ENCODE assay signal across 8 cellular contexts in the genomic region with DNA sequence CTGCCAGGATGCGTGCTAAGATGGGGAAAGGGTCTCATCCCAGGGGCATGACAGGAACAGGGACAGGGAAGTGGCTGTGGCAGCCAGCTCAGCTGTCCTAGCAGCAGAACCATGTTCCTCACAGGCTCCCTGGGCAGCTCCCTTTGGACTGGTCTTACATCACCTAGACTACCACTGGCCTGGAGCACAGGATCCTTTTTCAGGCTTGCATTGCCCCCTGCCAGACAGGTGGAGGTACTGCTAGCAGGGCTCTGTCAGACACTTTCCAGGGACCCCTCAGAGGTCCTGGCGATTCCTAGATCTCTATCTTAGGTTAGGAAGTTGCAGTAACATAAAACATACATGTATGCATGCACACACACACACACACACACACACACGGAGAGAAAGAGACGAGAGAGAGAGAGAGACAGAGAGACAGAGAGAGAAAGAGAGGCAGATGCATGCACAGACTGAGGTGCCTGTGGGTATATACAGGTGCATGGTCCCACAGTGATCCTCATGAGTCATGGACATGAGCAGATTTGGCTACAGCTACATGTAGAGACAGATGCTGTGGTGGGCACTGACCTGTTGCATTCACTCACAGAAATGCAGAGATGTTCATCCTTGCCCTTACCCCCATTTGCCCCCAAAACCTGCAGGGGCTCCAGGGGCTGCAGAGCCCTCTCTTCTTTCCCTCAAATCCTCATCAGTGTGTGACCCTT.
DNase-seq lines count a peak whose midpoint lies in the region; ATAC-seq and TF ChIP-seq lines count a peak whose summit lies in the region.

No MANE protein-coding gene starts in this region.

- TF ChIP-seq CTCF in PC-9 (conservative IDR thresholded peaks at IDR 0.05) (peak; percentile 80), parathyroid adenoma (IDR thresholded peaks at IDR 0.05) (peak; percentile 67)

- no peak for TF ChIP-seq POLR2A in erythroblast (IDR thresholded peaks at IDR 0.05; ENCODE audit: low read length)

- no peak overlapping the region for H3K9ac ChIP-seq in parathyroid adenoma

- CTCF ChIA-PET in PC-9 (lab: Charles Lee): interaction anchor here (0.7 to 1.4 kb wide), 4 partner anchors 111 to 518 kb away, joined by 4 to 9 read pairs (median 5); no protein-coding TSS in a partner anchor

- H3K4me3 ChIP-seq in PC-9 (no peak overlapping the region), parathyroid adenoma (ENCODE audit: low read depth, low read length) (no peak overlapping the region)

- no peaks in the 10 kb centered on the region for H4K20me1 ChIP-seq in PC-9 (ENCODE audit: insufficient read depth)

- H3K27ac ChIP-seq in PC-9 (no peak overlapping the region), parathyroid adenoma (no peak overlapping the region)

- BruUV-seq in PC-9 (replicated peaks; lab: Mats Ljungman, UMichigan): no TSS peak

- no peak overlapping the region for H2AFZ ChIP-seq in PC-9
- H2AFZ ChIP-seq in parathyroid adenoma: no peak overlapping the region

- intact Hi-C loops in PC-9 (cut with micrococcal nuclease; ENCODE audit: unreplicated experiment): loop anchor here (1.0 to 5.0 kb wide), 3 partner anchors 200 to 529 kb away; no protein-coding TSS in a partner anchor

- H3K36me3 ChIP-seq in PC-9 (ENCODE audit: low read depth) (no peaks in the 10 kb centered on the region), parathyroid adenoma (ENCODE audit: control insufficient read depth, insufficient read depth, low read length) (no peaks in the 10 kb centered on the region)

- H3K79me2 ChIP-seq in PC-9 (ENCODE audit: low read depth): no peaks in the 10 kb centered on the region
- no peaks in the 10 kb centered on the region for H3K79me2 ChIP-seq in parathyroid adenoma

- no peaks in the 10 kb centered on the region for H3K9me3 ChIP-seq in PC-9 (ENCODE audit: insufficient read depth, low read depth)
- no peaks in the 10 kb centered on the region for H3K9me3 ChIP-seq in parathyroid adenoma (ENCODE audit: control insufficient read depth, low read length)

- peak; percentile 70 for ATAC-seq in GM21723 (IDR thresholded peaks at IDR 0.05; ENCODE audit: unreplicated experiment)

- H3F3A ChIP-seq in PC-9 (ENCODE audit: insufficient read depth, low read depth): no peaks in the 10 kb centered on the region

- H3K9me2 ChIP-seq in PC-9 (ENCODE audit: insufficient read depth): no peaks in the 10 kb centered on the region

- H3K27me3 ChIP-seq in PC-9 (ENCODE audit: insufficient read depth, low read depth) (no peaks in the 10 kb centered on the region), parathyroid adenoma (ENCODE audit: control insufficient read depth, insufficient read depth, low read length) (no peaks in the 10 kb centered on the region)

- POLR2A ChIA-PET in PC-9 (lab: Charles Lee; ENCODE audit: unreplicated experiment): interaction anchor here (0.5 kb wide), 1 partner anchor 623 kb away, joined by 3 read pairs; no protein-coding TSS in a partner anchor

- H3K4me2 ChIP-seq in PC-9 (no peak overlapping the region), parathyroid adenoma (ENCODE audit: low read length) (no peak overlapping the region)

- H3K4me1 ChIP-seq in PC-9 (replicated peaks; ENCODE audit: insufficient read depth) (no peaks in the 10 kb centered on the region), parathyroid adenoma (no peaks in the 10 kb centered on the region)

- DNase-seq in NCI-H146 (lab: John Stamatoyannopoulos, UW) (peak; percentile 10), NCI-H146 treated with DMSO at 0.1 percent for 48 hours (lab: John Stamatoyannopoulos, UW; ENCODE audit: unreplicated experiment) (no peak), PC-9 (peak; percentile 50 to 52), erythroblast (lab: John Stamatoyannopoulos, UW) (peak; percentile 20 to 52), NCI-H2171 treated with DMSO at 0.1 percent for 48 hours (lab: John Stamatoyannopoulos, UW) (no peak), UCSD-AML1 (lab: John Stamatoyannopoulos, UW; ENCODE audit: unreplicated experiment) (no peak)

Comparison
In these comparisons a context has a peak if more than half of its experiments do, and no peak if none do; other contexts are left out.
1. DNase-seq: peak in NCI-H146 (single experiment), PC-9 (2 of 2) and erythroblast (2 of 2); none in NCI-H146 treated with DMSO at 0.1 percent for 48 hours (single experiment), NCI-H2171 treated with DMSO at 0.1 percent for 48 hours (single experiment) and UCSD-AML1 (single experiment).